8 cellular contexts compared by ENCODE assay signal in genomic region chr10:92689663-92690210, GRCh38. TPM values are rescaled to one million over a fixed set of nuclear protein-coding genes. Genes with fewer than 3 reads are reported as not detected.
A peak's percentile ranks its signal among the peaks of the same experiment; 100 is the strongest.
DNase-seq lines count a peak whose midpoint lies in the region; ATAC-seq, FAIRE-seq and TF ChIP-seq lines count a peak whose summit lies in the region.

HHEX (plus strand) TSS chr10:92689955; CDS start chr10:92689987, 32 bp downstream.

- no peaks in the 10 kb centered on the region for H4K20me1 ChIP-seq in hepatocyte (ENCODE audit: insufficient read depth, poor library complexity, severe bottlenecking)

- H3K36me3 ChIP-seq in ACC112 (ENCODE audit: insufficient read depth, low read length) (no peaks in the 10 kb centered on the region), Peyer's patch (no peaks in the 10 kb centered on the region), hepatocyte (replicated peaks; ENCODE audit: insufficient read depth, low read depth) (no peaks in the 10 kb centered on the region)

- FAIRE-seq in urothelium cell line (lab: Jason Lieb, UNC): no peak

- H3K27me3 ChIP-seq in ACC112 (ENCODE audit: insufficient read depth, low read length) (no peaks in the 10 kb centered on the region), Peyer's patch (peaks cover 0 to 16% of the 10 kb centered on the region in 2 donors), hepatocyte (peaks cover 68% of the 10 kb centered on the region)

- H3K4me2 ChIP-seq in hepatocyte: peak within 1 kb of the TSS; percentile 93

- TF ChIP-seq POLR2A in Peyer's patch (IDR thresholded peaks at IDR 0.05): peak in 1 of 2 donors; percentile 16

- H3K4me1 ChIP-seq in ACC112 (ENCODE audit: control insufficient read depth, insufficient read depth, low read length, unreplicated experiment) (peaks cover 18% of the 10 kb centered on the region), Peyer's patch (peaks cover 0 to 25% (median 0%) of the 10 kb centered on the region in 4 donors), hepatocyte (ENCODE audit: insufficient read depth) (peaks cover 11% of the 10 kb centered on the region)

- WGBS in hepatocyte (ENCODE audit: low lambda C conversion rate, missing lambda C conversion rate): 2% methylated on average over 17 of the region's 79 CpGs

- no peak within 1 kb of the TSS for H3K27ac ChIP-seq in ACC112 (ENCODE audit: low read depth, low read length)
- peak within 1 kb of the TSS; percentile 76 to 97 (median 91) for H3K27ac ChIP-seq in Peyer's patch
- no peak within 1 kb of the TSS for H3K27ac ChIP-seq in hepatocyte

- H3K9me3 ChIP-seq in Peyer's patch (no peaks in the 10 kb centered on the region), hepatocyte (ENCODE audit: low read depth) (no peaks in the 10 kb centered on the region)

- H3K4me3 ChIP-seq in ACC112 (ENCODE audit: low read depth, low read length) (peak within 1 kb of the TSS; percentile 94), GM12865 (ENCODE audit: low read depth, low read length) (peak within 1 kb of the TSS; percentile 51), Peyer's patch (peak within 1 kb of the TSS; percentile 54 to 86 (median 68)), astrocyte of the spinal cord (ENCODE audit: low read depth, low read length) (peak within 1 kb of the TSS; percentile 64), hepatocyte (peak within 1 kb of the TSS; percentile 48), retinal pigment epithelial cell (ENCODE audit: low read length) (peak within 1 kb of the TSS; percentile 62)

- in situ Hi-C loops in astrocyte of the spinal cord (cut with HindIII; ENCODE audit: low sequenced_read_pairs): no loop called here

- TF ChIP-seq CTCF in GM12865 (IDR thresholded peaks at IDR 0.05; ENCODE audit: insufficient read depth, low read depth, low read length, missing control alignments): no peak
- no peak for TF ChIP-seq CTCF in Peyer's patch (IDR thresholded peaks at IDR 0.05)
- no peak for TF ChIP-seq CTCF in astrocyte of the spinal cord (IDR thresholded peaks at IDR 0.05; ENCODE audit: low read depth, low read length)
- TF ChIP-seq CTCF in hepatocyte (IDR thresholded peaks at IDR 0.05; ENCODE audit: poor library complexity): no peak
- no peak for TF ChIP-seq CTCF in retinal pigment epithelial cell (conservative IDR thresholded peaks at IDR 0.05; ENCODE audit: low read depth, low read length)

- DNase-seq in GM12865 (ENCODE audit: low read depth): peak; percentile 74
- DNase-seq in Peyer's patch: peak; percentile 72 to 84 (median 80)
- peak; percentile 73 for DNase-seq in astrocyte of the spinal cord (ENCODE audit: low read depth, low spot score)
- DNase-seq in hepatocyte (ENCODE audit: low spot score): peak; percentile 67
- DNase-seq in retinal pigment epithelial cell (ENCODE audit: low read depth): no peak
- no peak for DNase-seq in urothelium cell line (ENCODE audit: low spot score)

- H2AFZ ChIP-seq in ACC112 (ENCODE audit: low read length, unreplicated experiment): peak within 1 kb of the TSS; percentile 91
- peak within 1 kb of the TSS; percentile 92 for H2AFZ ChIP-seq in hepatocyte

- peak; percentile 46 for ATAC-seq in HG03135 (IDR thresholded peaks at IDR 0.05; ENCODE audit: unreplicated experiment)

- H3K79me2 ChIP-seq in ACC112 (ENCODE audit: control insufficient read depth, insufficient read depth, low read length, unreplicated experiment): peaks cover 17% of the 10 kb centered on the region
- H3K79me2 ChIP-seq in hepatocyte: no peaks in the 10 kb centered on the region

- no peaks in the 10 kb centered on the region for H3K9me2 ChIP-seq in hepatocyte (replicated peaks; ENCODE audit: insufficient read depth)

RNA-seq across cellular contexts. Expression of gene HHEX, which starts in this region (rescaled TPM):
- total RNA-seq in Peyer's patch (10 to 100 TPM in 1 of 4 donors, 1 to 10 TPM in 3; 3.2 to 40.4 (median 4.2) TPM), hepatocyte (13.0 and 15.1 TPM in 2 replicates)
- 14.2 and 18.4 TPM in 2 replicates for polyA plus RNA-seq in hepatocyte

Comparison
In these comparisons a context has a peak if more than half of its experiments do, and no peak if none do; other contexts are left out.
1. H3K27ac ChIP-seq: peak in Peyer's patch (4 of 4); none in ACC112 (single experiment) and hepatocyte (single experiment).
2. DNase-seq: peak in GM12865 (single experiment), Peyer's patch (3 of 3), astrocyte of the spinal cord (single experiment) and hepatocyte (single experiment); none in retinal pigment epithelial cell (single experiment) and urothelium cell line (single experiment).
3. Peak in every context shown above with its lines, with median percentiles within 50 percentile points of each other: H3K4me3 ChIP-seq.